ENCODE assay signal across 1 cellular context in the genomic region with DNA sequence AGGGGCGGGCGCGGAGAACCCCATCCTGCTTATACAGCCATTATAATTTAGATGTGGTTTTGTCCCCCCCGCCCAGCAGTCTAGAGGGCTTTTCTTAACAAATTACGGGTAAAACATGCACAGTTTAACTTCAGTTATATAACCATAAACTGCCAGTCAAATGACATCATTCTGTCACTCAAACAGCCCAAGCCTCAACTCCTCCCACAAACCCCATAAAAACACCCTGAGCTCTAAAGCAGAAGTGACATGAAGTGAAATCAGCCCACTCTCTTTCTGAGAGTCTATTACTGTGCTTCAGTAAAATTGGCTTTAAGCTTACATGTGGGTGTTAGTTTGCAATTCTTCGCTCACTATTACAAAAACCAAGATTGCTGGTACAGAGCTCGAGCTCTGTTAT.
TF ChIP-seq lines count a peak whose summit lies in the region.

No MANE protein-coding gene starts in this region.

TF ChIP-seq in GM12878, 131 proteins besides CTCF, POLR2A, EP300 and RAD21 (continued from another document):
- TF ChIP-seq, protein P1, sequence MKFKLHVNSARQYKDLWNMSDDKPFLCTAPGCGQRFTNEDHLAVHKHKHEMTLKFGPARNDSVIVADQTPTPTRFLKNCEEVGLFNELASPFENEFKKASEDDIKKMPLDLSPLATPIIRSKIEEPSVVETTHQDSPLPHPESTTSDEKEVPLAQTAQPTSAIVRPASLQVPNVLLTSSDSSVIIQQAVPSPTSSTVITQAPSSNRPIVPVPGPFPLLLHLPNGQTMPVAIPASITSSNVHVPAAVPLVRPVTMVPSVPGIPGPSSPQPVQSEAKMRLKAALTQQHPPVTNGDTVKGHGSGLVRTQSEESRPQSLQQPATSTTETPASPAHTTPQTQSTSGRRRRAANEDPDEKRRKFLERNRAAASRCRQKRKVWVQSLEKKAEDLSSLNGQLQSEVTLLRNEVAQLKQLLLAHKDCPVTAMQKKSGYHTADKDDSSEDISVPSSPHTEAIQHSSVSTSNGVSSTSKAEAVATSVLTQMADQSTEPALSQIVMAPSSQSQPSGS (IDR thresholded peaks at IDR 0.05; ENCODE audit: low read length): 0 out of 2 replicates have a peak, but pooled peaks have one; percentile 38
- TF ChIP-seq MTA2 (IDR thresholded peaks at IDR 0.05; ENCODE audit: low read depth) (peak; percentile 57), ESRRA (IDR thresholded peaks at IDR 0.05; ENCODE audit: low read length) (no peak), POLR2AphosphoS2 (IDR thresholded peaks at IDR 0.05; ENCODE audit: low read depth, low read length) (no peak), ATF7 (IDR thresholded peaks at IDR 0.05; ENCODE audit: low read depth) (peak; percentile 97), ZNF384 (IDR thresholded peaks at IDR 0.05; ENCODE audit: borderline replicate concordance, low read depth, low read length) (peak; percentile 56), SP1 (IDR thresholded peaks at IDR 0.05; ENCODE audit: low read depth, low read length) (no peak), DPF2 (IDR thresholded peaks at IDR 0.05) (peak; percentile 91), RUNX3 (IDR thresholded peaks at IDR 0.05; ENCODE audit: low read length) (0 out of 2 replicates have a peak, but pooled peaks have one; percentile 7), SPI1 (IDR thresholded peaks at IDR 0.05; ENCODE audit: borderline replicate concordance, insufficient read depth, low read depth, low read length) (peak; percentile 91), HCFC1 (IDR thresholded peaks at IDR 0.05; ENCODE audit: low read length) (no peak), SMARCA5 (IDR thresholded peaks at IDR 0.05) (0 out of 2 replicates have a peak, but pooled peaks have one; percentile 45), YBX1 (IDR thresholded peaks at IDR 0.05) (no peak), ZBTB40 (IDR thresholded peaks at IDR 0.05; ENCODE audit: borderline replicate concordance) (no peak), MYB (IDR thresholded peaks at IDR 0.05; ENCODE audit: borderline replicate concordance, low read depth, low read length) (no peak), NBN (IDR thresholded peaks at IDR 0.05) (peak; percentile 43; the same call in 1 of the 2 replicates)
- TF ChIP-seq, protein P2, sequence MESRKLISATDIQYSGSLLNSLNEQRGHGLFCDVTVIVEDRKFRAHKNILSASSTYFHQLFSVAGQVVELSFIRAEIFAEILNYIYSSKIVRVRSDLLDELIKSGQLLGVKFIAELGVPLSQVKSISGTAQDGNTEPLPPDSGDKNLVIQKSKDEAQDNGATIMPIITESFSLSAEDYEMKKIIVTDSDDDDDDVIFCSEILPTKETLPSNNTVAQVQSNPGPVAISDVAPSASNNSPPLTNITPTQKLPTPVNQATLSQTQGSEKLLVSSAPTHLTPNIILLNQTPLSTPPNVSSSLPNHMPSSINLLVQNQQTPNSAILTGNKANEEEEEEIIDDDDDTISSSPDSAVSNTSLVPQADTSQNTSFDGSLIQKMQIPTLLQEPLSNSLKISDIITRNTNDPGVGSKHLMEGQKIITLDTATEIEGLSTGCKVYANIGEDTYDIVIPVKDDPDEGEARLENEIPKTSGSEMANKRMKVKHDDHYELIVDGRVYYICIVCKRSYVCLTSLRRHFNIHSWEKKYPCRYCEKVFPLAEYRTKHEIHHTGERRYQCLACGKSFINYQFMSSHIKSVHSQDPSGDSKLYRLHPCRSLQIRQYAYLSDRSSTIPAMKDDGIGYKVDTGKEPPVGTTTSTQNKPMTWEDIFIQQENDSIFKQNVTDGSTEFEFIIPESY (IDR thresholded peaks at IDR 0.05): no peak; the same call in 1 of the 2 replicates
- TF ChIP-seq, protein P3, sequence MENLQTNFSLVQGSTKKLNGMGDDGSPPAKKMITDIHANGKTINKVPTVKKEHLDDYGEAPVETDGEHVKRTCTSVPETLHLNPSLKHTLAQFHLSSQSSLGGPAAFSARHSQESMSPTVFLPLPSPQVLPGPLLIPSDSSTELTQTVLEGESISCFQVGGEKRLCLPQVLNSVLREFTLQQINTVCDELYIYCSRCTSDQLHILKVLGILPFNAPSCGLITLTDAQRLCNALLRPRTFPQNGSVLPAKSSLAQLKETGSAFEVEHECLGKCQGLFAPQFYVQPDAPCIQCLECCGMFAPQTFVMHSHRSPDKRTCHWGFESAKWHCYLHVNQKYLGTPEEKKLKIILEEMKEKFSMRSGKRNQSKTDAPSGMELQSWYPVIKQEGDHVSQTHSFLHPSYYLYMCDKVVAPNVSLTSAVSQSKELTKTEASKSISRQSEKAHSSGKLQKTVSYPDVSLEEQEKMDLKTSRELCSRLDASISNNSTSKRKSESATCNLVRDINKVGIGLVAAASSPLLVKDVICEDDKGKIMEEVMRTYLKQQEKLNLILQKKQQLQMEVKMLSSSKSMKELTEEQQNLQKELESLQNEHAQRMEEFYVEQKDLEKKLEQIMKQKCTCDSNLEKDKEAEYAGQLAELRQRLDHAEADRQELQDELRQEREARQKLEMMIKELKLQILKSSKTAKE (IDR thresholded peaks at IDR 0.05; ENCODE audit: low read depth, poor library complexity, severe bottlenecking): peak; percentile 27
